Comparison of ENCODE assay signal across 1 cellular context in the genomic region with DNA sequence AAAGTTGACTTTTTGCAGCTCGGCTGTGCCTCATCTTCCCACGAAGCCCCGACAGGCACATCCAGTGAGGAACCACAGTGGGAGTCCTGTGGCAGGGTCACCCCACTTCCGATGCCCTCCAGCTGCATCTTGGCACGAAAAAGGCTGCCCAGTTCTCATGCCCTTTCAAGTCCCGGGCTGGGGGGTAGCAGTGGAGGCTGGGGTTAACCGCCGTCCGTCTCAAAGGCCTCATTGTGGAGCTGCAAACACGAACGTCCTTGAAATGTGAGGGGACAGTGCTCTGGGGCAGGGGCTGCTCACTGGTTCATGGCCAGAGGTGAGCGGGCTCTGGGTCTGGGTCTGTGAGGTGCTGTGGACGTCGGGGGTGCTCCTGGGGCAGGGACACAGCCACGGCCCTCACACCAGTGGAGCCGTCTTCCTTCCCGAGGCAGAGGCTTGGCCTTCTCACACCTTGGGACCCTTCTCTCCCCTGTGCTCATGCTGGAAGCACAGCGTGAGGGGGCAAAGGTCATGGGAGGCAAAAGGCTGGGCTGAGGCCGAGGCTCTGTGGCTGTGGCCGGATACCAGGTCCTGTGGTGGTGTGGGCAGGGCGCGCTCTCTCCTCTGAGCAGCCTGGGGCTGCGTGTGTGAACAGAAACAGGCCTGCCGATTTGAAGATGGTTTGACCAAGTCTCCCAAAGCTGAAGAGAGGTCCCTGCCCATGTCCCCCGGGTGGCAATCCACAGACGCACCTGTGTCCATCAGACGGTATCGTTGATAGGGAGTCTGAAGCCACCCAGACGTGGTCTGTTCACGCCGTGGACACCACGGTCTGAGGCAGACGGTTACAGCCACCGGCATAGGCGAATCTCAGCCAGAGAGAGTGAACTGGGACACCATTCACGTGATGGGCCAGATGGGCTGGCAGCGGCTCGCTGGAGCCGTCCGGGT.
TF ChIP-seq lines count a peak whose summit lies in the region.

No MANE protein-coding gene starts in this region.

TF ChIP-seq in HepG2, 621 proteins besides CTCF, POLR2A, EP300 and RAD21 (continued from another document and continues in another):
- TF ChIP-seq, protein P1, sequence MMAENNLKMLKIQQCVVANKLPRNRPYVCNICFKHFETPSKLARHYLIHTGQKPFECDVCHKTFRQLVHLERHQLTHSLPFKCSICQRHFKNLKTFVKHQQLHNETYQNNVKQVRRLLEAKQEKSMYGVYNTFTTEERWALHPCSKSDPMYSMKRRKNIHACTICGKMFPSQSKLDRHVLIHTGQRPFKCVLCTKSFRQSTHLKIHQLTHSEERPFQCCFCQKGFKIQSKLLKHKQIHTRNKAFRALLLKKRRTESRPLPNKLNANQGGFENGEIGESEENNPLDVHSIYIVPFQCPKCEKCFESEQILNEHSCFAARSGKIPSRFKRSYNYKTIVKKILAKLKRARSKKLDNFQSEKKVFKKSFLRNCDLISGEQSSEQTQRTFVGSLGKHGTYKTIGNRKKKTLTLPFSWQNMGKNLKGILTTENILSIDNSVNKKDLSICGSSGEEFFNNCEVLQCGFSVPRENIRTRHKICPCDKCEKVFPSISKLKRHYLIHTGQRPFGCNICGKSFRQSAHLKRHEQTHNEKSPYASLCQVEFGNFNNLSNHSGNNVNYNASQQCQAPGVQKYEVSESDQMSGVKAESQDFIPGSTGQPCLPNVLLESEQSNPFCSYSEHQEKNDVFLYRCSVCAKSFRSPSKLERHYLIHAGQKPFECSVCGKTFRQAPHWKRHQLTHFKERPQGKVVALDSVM (CRISPR knock-in tag; IDR thresholded peaks at IDR 0.05): peak; percentile 97
- TF ChIP-seq KDM6A (CRISPR knock-in tag; IDR thresholded peaks at IDR 0.05; ENCODE audit: low read depth): peak; percentile 75
- TF ChIP-seq ZNF136 (CRISPR knock-in tag; IDR thresholded peaks at IDR 0.05; ENCODE audit: low read depth): peak; percentile 95
- TF ChIP-seq FOXK1 (CRISPR knock-in tag; IDR thresholded peaks at IDR 0.05; ENCODE audit: borderline replicate concordance, low read depth): no peak
- peak; percentile 73 for TF ChIP-seq THAP11 (CRISPR knock-in tag; IDR thresholded peaks at IDR 0.05)
- TF ChIP-seq ZC3H4 (CRISPR knock-in tag; IDR thresholded peaks at IDR 0.05; ENCODE audit: borderline replicate concordance): peak; percentile 81; the same call in 1 of the 2 replicates
- peak; percentile 79 for TF ChIP-seq KLF12 (CRISPR knock-in tag; IDR thresholded peaks at IDR 0.05; ENCODE audit: borderline replicate concordance)
- TF ChIP-seq, protein P2, sequence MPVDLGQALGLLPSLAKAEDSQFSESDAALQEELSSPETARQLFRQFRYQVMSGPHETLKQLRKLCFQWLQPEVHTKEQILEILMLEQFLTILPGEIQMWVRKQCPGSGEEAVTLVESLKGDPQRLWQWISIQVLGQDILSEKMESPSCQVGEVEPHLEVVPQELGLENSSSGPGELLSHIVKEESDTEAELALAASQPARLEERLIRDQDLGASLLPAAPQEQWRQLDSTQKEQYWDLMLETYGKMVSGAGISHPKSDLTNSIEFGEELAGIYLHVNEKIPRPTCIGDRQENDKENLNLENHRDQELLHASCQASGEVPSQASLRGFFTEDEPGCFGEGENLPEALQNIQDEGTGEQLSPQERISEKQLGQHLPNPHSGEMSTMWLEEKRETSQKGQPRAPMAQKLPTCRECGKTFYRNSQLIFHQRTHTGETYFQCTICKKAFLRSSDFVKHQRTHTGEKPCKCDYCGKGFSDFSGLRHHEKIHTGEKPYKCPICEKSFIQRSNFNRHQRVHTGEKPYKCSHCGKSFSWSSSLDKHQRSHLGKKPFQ (CRISPR knock-in tag; IDR thresholded peaks at IDR 0.05; ENCODE audit: insufficient replicate concordance): peak; percentile 97
- TF ChIP-seq ZNF343 (CRISPR knock-in tag; IDR thresholded peaks at IDR 0.05): peak; percentile 33; the same call in 1 of the 2 replicates
- TF ChIP-seq IRF2 (CRISPR knock-in tag; IDR thresholded peaks at IDR 0.05): peak; percentile 74; the same call in 1 of the 2 replicates
- TF ChIP-seq MIER3 (CRISPR knock-in tag; IDR thresholded peaks at IDR 0.05; ENCODE audit: borderline replicate concordance): peak; percentile 86
- peak; percentile 74 for TF ChIP-seq HNF4G (IDR thresholded peaks at IDR 0.05; ENCODE audit: borderline replicate concordance, low read depth, low read length)
- peak; percentile 95 for TF ChIP-seq HNF4G (CRISPR knock-in tag; IDR thresholded peaks at IDR 0.05; ENCODE audit: borderline replicate concordance, low read depth)
- peak; percentile 94 for TF ChIP-seq ZFY (CRISPR knock-in tag; IDR thresholded peaks at IDR 0.05)
- TF ChIP-seq, protein P3, sequence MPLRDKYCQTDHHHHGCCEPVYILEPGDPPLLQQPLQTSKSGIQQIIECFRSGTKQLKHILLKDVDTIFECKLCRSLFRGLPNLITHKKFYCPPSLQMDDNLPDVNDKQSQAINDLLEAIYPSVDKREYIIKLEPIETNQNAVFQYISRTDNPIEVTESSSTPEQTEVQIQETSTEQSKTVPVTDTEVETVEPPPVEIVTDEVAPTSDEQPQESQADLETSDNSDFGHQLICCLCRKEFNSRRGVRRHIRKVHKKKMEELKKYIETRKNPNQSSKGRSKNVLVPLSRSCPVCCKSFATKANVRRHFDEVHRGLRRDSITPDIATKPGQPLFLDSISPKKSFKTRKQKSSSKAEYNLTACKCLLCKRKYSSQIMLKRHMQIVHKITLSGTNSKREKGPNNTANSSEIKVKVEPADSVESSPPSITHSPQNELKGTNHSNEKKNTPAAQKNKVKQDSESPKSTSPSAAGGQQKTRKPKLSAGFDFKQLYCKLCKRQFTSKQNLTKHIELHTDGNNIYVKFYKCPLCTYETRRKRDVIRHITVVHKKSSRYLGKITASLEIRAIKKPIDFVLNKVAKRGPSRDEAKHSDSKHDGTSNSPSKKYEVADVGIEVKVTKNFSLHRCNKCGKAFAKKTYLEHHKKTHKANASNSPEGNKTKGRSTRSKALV (CRISPR knock-in tag; IDR thresholded peaks at IDR 0.05): peak; percentile 92
- 0 out of 2 replicates have a peak, but pooled peaks have one; percentile 34 for TF ChIP-seq FOXM1 (CRISPR knock-in tag; IDR thresholded peaks at IDR 0.05)
- TF ChIP-seq, protein P4, sequence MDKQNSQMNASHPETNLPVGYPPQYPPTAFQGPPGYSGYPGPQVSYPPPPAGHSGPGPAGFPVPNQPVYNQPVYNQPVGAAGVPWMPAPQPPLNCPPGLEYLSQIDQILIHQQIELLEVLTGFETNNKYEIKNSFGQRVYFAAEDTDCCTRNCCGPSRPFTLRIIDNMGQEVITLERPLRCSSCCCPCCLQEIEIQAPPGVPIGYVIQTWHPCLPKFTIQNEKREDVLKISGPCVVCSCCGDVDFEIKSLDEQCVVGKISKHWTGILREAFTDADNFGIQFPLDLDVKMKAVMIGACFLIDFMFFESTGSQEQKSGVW (CRISPR knock-in tag; IDR thresholded peaks at IDR 0.05; ENCODE audit: borderline replicate concordance): no peak
- TF ChIP-seq ZNF839 (CRISPR knock-in tag; IDR thresholded peaks at IDR 0.05; ENCODE audit: borderline replicate concordance): peak; percentile 95; the same call in 1 of the 2 replicates
- TF ChIP-seq DMAP1 (CRISPR knock-in tag; IDR thresholded peaks at IDR 0.05): peak; percentile 62; the same call in 1 of the 2 replicates
- TF ChIP-seq ZNF737 (CRISPR knock-in tag; IDR thresholded peaks at IDR 0.05; ENCODE audit: borderline replicate concordance): peak; percentile 98
- TF ChIP-seq, protein P5, sequence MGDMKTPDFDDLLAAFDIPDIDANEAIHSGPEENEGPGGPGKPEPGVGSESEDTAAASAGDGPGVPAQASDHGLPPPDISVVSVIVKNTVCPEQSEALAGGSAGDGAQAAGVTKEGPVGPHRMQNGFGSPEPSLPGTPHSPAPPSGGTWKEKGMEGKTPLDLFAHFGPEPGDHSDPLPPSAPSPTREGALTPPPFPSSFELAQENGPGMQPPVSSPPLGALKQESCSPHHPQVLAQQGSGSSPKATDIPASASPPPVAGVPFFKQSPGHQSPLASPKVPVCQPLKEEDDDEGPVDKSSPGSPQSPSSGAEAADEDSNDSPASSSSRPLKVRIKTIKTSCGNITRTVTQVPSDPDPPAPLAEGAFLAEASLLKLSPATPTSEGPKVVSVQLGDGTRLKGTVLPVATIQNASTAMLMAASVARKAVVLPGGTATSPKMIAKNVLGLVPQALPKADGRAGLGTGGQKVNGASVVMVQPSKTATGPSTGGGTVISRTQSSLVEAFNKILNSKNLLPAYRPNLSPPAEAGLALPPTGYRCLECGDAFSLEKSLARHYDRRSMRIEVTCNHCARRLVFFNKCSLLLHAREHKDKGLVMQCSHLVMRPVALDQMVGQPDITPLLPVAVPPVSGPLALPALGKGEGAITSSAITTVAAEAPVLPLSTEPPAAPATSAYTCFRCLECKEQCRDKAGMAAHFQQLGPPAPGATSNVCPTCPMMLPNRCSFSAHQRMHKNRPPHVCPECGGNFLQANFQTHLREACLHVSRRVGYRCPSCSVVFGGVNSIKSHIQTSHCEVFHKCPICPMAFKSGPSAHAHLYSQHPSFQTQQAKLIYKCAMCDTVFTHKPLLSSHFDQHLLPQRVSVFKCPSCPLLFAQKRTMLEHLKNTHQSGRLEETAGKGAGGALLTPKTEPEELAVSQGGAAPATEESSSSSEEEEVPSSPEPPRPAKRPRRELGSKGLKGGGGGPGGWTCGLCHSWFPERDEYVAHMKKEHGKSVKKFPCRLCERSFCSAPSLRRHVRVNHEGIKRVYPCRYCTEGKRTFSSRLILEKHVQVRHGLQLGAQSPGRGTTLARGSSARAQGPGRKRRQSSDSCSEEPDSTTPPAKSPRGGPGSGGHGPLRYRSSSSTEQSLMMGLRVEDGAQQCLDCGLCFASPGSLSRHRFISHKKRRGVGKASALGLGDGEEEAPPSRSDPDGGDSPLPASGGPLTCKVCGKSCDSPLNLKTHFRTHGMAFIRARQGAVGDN (CRISPR knock-in tag; IDR thresholded peaks at IDR 0.05): peak; percentile 100
- 0 out of 2 replicates have a peak, but pooled peaks have one; percentile 66 for TF ChIP-seq SMYD3 (CRISPR knock-in tag; IDR thresholded peaks at IDR 0.05)
- TF ChIP-seq, protein P6, sequence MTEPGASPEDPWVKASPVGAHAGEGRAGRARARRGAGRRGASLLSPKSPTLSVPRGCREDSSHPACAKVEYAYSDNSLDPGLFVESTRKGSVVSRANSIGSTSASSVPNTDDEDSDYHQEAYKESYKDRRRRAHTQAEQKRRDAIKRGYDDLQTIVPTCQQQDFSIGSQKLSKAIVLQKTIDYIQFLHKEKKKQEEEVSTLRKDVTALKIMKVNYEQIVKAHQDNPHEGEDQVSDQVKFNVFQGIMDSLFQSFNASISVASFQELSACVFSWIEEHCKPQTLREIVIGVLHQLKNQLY (CRISPR knock-in tag; IDR thresholded peaks at IDR 0.05): peak; percentile 48; the same call in 1 of the 2 replicates
- 0 out of 2 replicates have a peak, but pooled peaks have one; percentile 24 for TF ChIP-seq ZSCAN9 (CRISPR knock-in tag; IDR thresholded peaks at IDR 0.05; ENCODE audit: borderline replicate concordance)
- TF ChIP-seq ZNF569 (CRISPR knock-in tag; IDR thresholded peaks at IDR 0.05; ENCODE audit: borderline replicate concordance): no peak
- TF ChIP-seq MED8 (CRISPR knock-in tag; IDR thresholded peaks at IDR 0.05; ENCODE audit: insufficient replicate concordance): peak; percentile 84
- TF ChIP-seq, protein P7, sequence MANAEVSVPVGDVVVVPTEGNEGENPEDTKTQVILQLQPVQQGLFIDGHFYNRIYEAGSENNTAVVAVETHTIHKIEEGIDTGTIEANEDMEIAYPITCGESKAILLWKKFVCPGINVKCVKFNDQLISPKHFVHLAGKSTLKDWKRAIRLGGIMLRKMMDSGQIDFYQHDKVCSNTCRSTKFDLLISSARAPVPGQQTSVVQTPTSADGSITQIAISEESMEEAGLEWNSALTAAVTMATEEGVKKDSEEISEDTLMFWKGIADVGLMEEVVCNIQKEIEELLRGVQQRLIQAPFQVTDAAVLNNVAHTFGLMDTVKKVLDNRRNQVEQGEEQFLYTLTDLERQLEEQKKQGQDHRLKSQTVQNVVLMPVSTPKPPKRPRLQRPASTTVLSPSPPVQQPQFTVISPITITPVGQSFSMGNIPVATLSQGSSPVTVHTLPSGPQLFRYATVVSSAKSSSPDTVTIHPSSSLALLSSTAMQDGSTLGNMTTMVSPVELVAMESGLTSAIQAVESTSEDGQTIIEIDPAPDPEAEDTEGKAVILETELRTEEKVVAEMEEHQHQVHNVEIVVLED (CRISPR knock-in tag; IDR thresholded peaks at IDR 0.05; ENCODE audit: borderline replicate concordance): peak; percentile 72
- TF ChIP-seq SALL1 (CRISPR knock-in tag; IDR thresholded peaks at IDR 0.05): peak; percentile 96
- TF ChIP-seq ZNF446 (CRISPR knock-in tag; IDR thresholded peaks at IDR 0.05): no peak
- TF ChIP-seq ZNF260 (CRISPR knock-in tag; IDR thresholded peaks at IDR 0.05; ENCODE audit: borderline replicate concordance, low read depth): no peak
- TF ChIP-seq NRL (CRISPR knock-in tag; IDR thresholded peaks at IDR 0.05; ENCODE audit: borderline replicate concordance): peak; percentile 97
- TF ChIP-seq, protein P8, sequence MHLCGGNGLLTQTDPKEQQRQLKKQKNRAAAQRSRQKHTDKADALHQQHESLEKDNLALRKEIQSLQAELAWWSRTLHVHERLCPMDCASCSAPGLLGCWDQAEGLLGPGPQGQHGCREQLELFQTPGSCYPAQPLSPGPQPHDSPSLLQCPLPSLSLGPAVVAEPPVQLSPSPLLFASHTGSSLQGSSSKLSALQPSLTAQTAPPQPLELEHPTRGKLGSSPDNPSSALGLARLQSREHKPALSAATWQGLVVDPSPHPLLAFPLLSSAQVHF (CRISPR knock-in tag; IDR thresholded peaks at IDR 0.05): peak; percentile 95
- no peak for TF ChIP-seq HDAC6 (IDR thresholded peaks at IDR 0.05; ENCODE audit: low read depth, low read length)
- peak; percentile 50; the same call in 1 of the 2 replicates for TF ChIP-seq JUND (CRISPR knock-in tag; IDR thresholded peaks at IDR 0.05)
- 0 out of 2 replicates have a peak, but pooled peaks have one; percentile 60 for TF ChIP-seq ZNF644 (CRISPR knock-in tag; IDR thresholded peaks at IDR 0.05; ENCODE audit: low read depth)
- TF ChIP-seq, protein P9, sequence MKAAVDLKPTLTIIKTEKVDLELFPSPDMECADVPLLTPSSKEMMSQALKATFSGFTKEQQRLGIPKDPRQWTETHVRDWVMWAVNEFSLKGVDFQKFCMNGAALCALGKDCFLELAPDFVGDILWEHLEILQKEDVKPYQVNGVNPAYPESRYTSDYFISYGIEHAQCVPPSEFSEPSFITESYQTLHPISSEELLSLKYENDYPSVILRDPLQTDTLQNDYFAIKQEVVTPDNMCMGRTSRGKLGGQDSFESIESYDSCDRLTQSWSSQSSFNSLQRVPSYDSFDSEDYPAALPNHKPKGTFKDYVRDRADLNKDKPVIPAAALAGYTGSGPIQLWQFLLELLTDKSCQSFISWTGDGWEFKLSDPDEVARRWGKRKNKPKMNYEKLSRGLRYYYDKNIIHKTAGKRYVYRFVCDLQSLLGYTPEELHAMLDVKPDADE (CRISPR knock-in tag; IDR thresholded peaks at IDR 0.05): peak; percentile 69; the same call in 1 of the 2 replicates
- TF ChIP-seq ETV6 (CRISPR knock-in tag; conservative IDR thresholded peaks at IDR 0.05): 0 out of 2 replicates have a peak, but pooled peaks have one; percentile 80
- peak; percentile 76; the same call in 1 of the 2 replicates for TF ChIP-seq CBX5 (CRISPR knock-in tag; IDR thresholded peaks at IDR 0.05; ENCODE audit: borderline replicate concordance)
- TF ChIP-seq KLF9 (CRISPR knock-in tag; IDR thresholded peaks at IDR 0.05; ENCODE audit: low read depth): no peak
- TF ChIP-seq TCF7L2 (IDR thresholded peaks at IDR 0.05; ENCODE audit: low read depth, low read length): no peak
- TF ChIP-seq, protein P10, sequence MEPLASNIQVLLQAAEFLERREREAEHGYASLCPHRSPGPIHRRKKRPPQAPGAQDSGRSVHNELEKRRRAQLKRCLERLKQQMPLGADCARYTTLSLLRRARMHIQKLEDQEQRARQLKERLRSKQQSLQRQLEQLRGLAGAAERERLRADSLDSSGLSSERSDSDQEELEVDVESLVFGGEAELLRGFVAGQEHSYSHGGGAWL (CRISPR knock-in tag; IDR thresholded peaks at IDR 0.05): peak; percentile 86
